In genomic region chr1:47830856-47831255, GRCh38 we compare ENCODE assay signal across 19 cellular contexts.
"Had no signal": no experiment of that assay in that cellular context is flagged by ENCODE, and none has a peak within 500 bp of the region (broad histone marks: within the 10 kb centered on the region; RNA-seq: fewer than 3 reads in every experiment).

No MANE protein-coding gene starts in this region.

- H3K4me1 Mint-ChIP-seq: activated CD4-positive, alpha-beta T cell treated with anti-CD3 and anti-CD28 coated beads, Interleukin-2, amount 10 ng/mL, durations not matched to agents 7 days and 5 days; immature natural killer cell had no signal

- FAIRE-seq: bronchial epithelial cell, endometrium had no signal

- H3K27me3 ChIP-seq: ovary, thyroid gland, vagina had no signal

- H3K27ac ChIP-seq: lower lobe of right lung, ovary, thyroid gland, vagina had no signal

- H3K36me3 Mint-ChIP-seq: activated naive CD4-positive, alpha-beta T cell treated with anti-CD3 and anti-CD28 coated beads, Interleukin-2, amount 50 U/mL, for 72 hours; immature natural killer cell had no signal

- H3K4me1 ChIP-seq: lower lobe of right lung, thyroid gland had no signal

- H3K4me3 ChIP-seq: lower lobe of right lung, ovary, thyroid gland, vagina had no signal

- H3K4me3 Mint-ChIP-seq: activated CD4-positive, alpha-beta T cell treated with anti-CD3 and anti-CD28 coated beads, Interleukin-2, amount 10 ng/mL, durations not matched to agents 7 days and 5 days; activated CD8-positive, alpha-beta T cell treated with anti-CD3 and anti-CD28 coated beads, Interleukin-2, amount 10 ng/mL, durations not matched to agents 7 days and 5 days; immature natural killer cell had no signal

- H3K9me3 ChIP-seq: thyroid gland had no signal

- ATAC-seq: activated CD8-positive, alpha-beta T cell treated with anti-CD3 and anti-CD28 coated beads, Interleukin-2, amount 10 ng/mL, durations not matched to agents 7 days and 5 days; activated naive CD4-positive, alpha-beta T cell treated with anti-CD3 and anti-CD28 coated beads, Interleukin-2, amount 50 U/mL, for 72 hours; left lobe of liver; lower lobe of right lung; right cardiac atrium; SK-N-SH treated with all-trans-retinoic acid at 6 μM for 48 hours; stimulated activated naive CD8-positive, alpha-beta T cell treated with anti-CD3 and anti-CD28 coated beads, Interleukin-15, Interleukin-2, amounts not matched to agents 100 U/mL and 50 U/mL, for 24 hours had no signal

- H3K27ac Mint-ChIP-seq: activated CD4-positive, alpha-beta T cell treated with anti-CD3 and anti-CD28 coated beads, Interleukin-2, amount 10 ng/mL, durations not matched to agents 7 days and 5 days; activated CD8-positive, alpha-beta T cell treated with anti-CD3 and anti-CD28 coated beads, Interleukin-2, amount 10 ng/mL, durations not matched to agents 7 days and 5 days; activated naive CD4-positive, alpha-beta T cell treated with anti-CD3 and anti-CD28 coated beads, Interleukin-2, amount 50 U/mL, for 72 hours; immature natural killer cell had no signal

- DNase-seq: activated CD4-positive, alpha-beta T cell treated with anti-CD3 and anti-CD28 coated beads, Interleukin-2, amount 10 ng/mL, durations not matched to agents 7 days and 5 days; activated CD4-positive, CD25-positive, alpha-beta regulatory T cell treated with anti-CD3 and anti-CD28 coated beads, Interleukin-2, amount 50 U/mL, for 72 hours; activated CD8-positive, alpha-beta T cell treated with anti-CD3 and anti-CD28 coated beads, Interleukin-2, amount 10 ng/mL, durations not matched to agents 7 days and 5 days; activated T-cell treated with anti-CD3 and anti-CD28 coated beads, Interleukin-2, amount 50 U/mL, for 1 hour; foreskin fibroblast; immature natural killer cell; lower lobe of right lung; midbrain; ovary; right cardiac atrium; stimulated activated CD4-positive, alpha-beta T cell treated with anti-CD3 and anti-CD28 coated beads, Interleukin-4, amount 100 ng/mL, for 24 hours; stimulated activated naive CD8-positive, alpha-beta T cell treated with anti-CD3 and anti-CD28 coated beads, Interleukin-15, Interleukin-2, amounts not matched to agents 100 U/mL and 50 U/mL, for 24 hours; thyroid gland had no signal

- H3K36me3 ChIP-seq: lower lobe of right lung, ovary, thyroid gland, vagina had no signal
